ENCODE assay signal across 23 cellular contexts in the genomic region with DNA sequence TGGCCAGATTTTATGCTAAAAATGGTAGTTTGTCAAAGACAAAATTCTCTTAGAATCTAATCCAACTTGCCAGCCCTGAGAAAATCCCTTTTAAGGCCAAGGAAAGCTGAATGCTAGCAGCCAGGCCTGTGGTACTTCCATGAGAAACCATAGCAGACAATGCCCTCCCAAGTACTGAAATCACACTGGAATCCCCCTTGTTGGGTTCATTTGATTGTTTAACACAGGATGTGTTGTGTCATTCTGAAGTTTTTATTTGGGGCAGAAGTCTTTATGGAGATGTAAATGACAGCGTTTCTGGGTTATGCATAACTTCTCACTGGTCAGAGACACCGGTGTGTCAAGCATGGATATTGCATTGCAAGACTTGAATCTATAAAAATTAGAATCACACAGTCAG. TPM values are rescaled to one million over a fixed set of nuclear protein-coding genes. Genes with fewer than 3 reads are reported as not detected.
DNase-seq lines count a peak whose midpoint lies in the region; ATAC-seq and TF ChIP-seq lines count a peak whose summit lies in the region.
"Had no signal": no experiment of that assay in that cellular context is flagged by ENCODE, and none has a peak within 500 bp of the region (broad histone marks: within the 10 kb centered on the region; RNA-seq: fewer than 3 reads in every experiment).

No MANE protein-coding gene starts in this region.

- no peak overlapping the region for H2AFZ ChIP-seq in mammary epithelial cell (ENCODE audit: low read depth, low read length)
- H2AFZ ChIP-seq in OCI-LY7 (ENCODE audit: low read length), result no peak overlapping the region

- H3K27ac Mint-ChIP-seq in MCF 10A (ENCODE audit: low read depth, unreplicated experiment), result no peak overlapping the region
- H3K27ac Mint-ChIP-seq: activated naive CD8-positive, alpha-beta T cell treated with anti-CD3 and anti-CD28 coated beads, Interleukin-2, amount 10 ng/mL, durations not matched to agents 7 days and 5 days; activated T-helper 2 cell treated with anti-CD3 and anti-CD28 coated beads, Interferon-gamma antibody, Interleukin-2, Interleukin-4, amounts not matched to agents 10 μg/mL and 5 μg/mL and 100 μg/mL, durations not matched to agents 14 hours and 24 hours and 36 hours; H9 had no signal

- no peaks in the 10 kb centered on the region for H3K9me3 Mint-ChIP-seq in MCF 10A (ENCODE audit: unreplicated experiment)
- H3K9me3 Mint-ChIP-seq: activated naive CD8-positive, alpha-beta T cell treated with anti-CD3 and anti-CD28 coated beads, Interleukin-2, amount 10 ng/mL, durations not matched to agents 7 days and 5 days; activated T-helper 2 cell treated with anti-CD3 and anti-CD28 coated beads, Interferon-gamma antibody, Interleukin-2, Interleukin-4, amounts not matched to agents 10 μg/mL and 5 μg/mL and 100 μg/mL, durations not matched to agents 14 hours and 24 hours and 36 hours; H9 had no signal

- in situ Hi-C loops in mammary epithelial cell (cut with MboI; ENCODE audit: low sequenced_read_pairs in 2 of 2), result no loop called here

- intact Hi-C loops in mammary epithelial cell (cut with micrococcal nuclease), result no loop called here
- intact Hi-C loops in MCF 10A (cut with micrococcal nuclease), result no loop called here
- intact Hi-C loops in OCI-LY7 (cut with micrococcal nuclease; ENCODE audit: unreplicated experiment), result no loop called here

- H3K4me3 ChIP-seq in mammary epithelial cell (replicated peaks in 1 of 3; ENCODE audit: insufficient read depth in 1 of 3, low read depth in 2 of 3, low read length in 3 of 3) (no peak overlapping the region), OCI-LY7 (ENCODE audit: low read depth, low read length, poor library complexity, severe bottlenecking) (no peak overlapping the region), fibroblast of pulmonary artery (replicated peaks; ENCODE audit: low read depth, low read length) (no peak overlapping the region)
- H3K4me3 ChIP-seq: cardiac muscle cell, coronary artery, left lung, tibial artery had no signal

- BruUV-seq in mammary epithelial cell (replicated peaks; lab: Mats Ljungman, UMichigan), result TSS peak; percentile 51
- no TSS peak for BruUV-seq in MCF 10A (replicated peaks; lab: Mats Ljungman, UMichigan)
- TSS peak; percentile 49 for BruUV-seq in OCI-LY7 (replicated peaks; lab: Mats Ljungman, UMichigan)

- H3K36me3 ChIP-seq in mammary epithelial cell (ENCODE audit: insufficient read depth, low read length), result peaks cover 15% of the 10 kb centered on the region
- H3K36me3 ChIP-seq in OCI-LY7 (ENCODE audit: insufficient read depth, low read length), result peaks cover 51% of the 10 kb centered on the region

- no peaks in the 10 kb centered on the region for H3K27me3 Mint-ChIP-seq in MCF 10A (ENCODE audit: insufficient read depth, unreplicated experiment)
- H3K27me3 Mint-ChIP-seq: activated naive CD8-positive, alpha-beta T cell treated with anti-CD3 and anti-CD28 coated beads, Interleukin-2, amount 10 ng/mL, durations not matched to agents 7 days and 5 days had no signal

- H3K27ac ChIP-seq in mammary epithelial cell (ENCODE audit: insufficient read depth, low read depth, low read length) (no peak overlapping the region), OCI-LY7 (ENCODE audit: low read depth, low read length, poor library complexity, severe bottlenecking) (no peak overlapping the region)
- H3K27ac ChIP-seq: cardiac muscle cell, coronary artery, left lung, tibial artery, WERI-Rb-1 had no signal

- H3K4me2 ChIP-seq in mammary epithelial cell (ENCODE audit: insufficient read depth, low read depth, low read length), result no peak overlapping the region
- no peak overlapping the region for H3K4me2 ChIP-seq in OCI-LY7 (ENCODE audit: low read length)

- dilution Hi-C loops in mammary epithelial cell (cut with HindIII; ENCODE audit: low sequenced_read_pairs), result no loop called here

- no peak for ATAC-seq in GM18517 (IDR thresholded peaks at IDR 0.05; ENCODE audit: unreplicated experiment)
- ATAC-seq: left lung, right cardiac atrium had no signal

- H3K36me3 Mint-ChIP-seq in MCF 10A (ENCODE audit: insufficient read depth, unreplicated experiment), result peaks cover 61% of the 10 kb centered on the region

- peaks cover 11% of the 10 kb centered on the region for H3K4me1 Mint-ChIP-seq in MCF 10A (ENCODE audit: insufficient read depth, unreplicated experiment)

- H3K4me3 Mint-ChIP-seq in MCF 10A (ENCODE audit: unreplicated experiment), result no peak overlapping the region
- H3K4me3 Mint-ChIP-seq: activated naive CD8-positive, alpha-beta T cell treated with anti-CD3 and anti-CD28 coated beads, Interleukin-2, amount 10 ng/mL, durations not matched to agents 7 days and 5 days; H9 had no signal

- H3K4me1 ChIP-seq in mammary epithelial cell (ENCODE audit: insufficient read depth, low read length) (peaks cover 3% of the 10 kb centered on the region), OCI-LY7 (ENCODE audit: insufficient read depth, low read length, poor library complexity, severe bottlenecking) (peaks cover 41% of the 10 kb centered on the region)

- CTCF ChIA-PET in mammary epithelial cell (lab: Charles Lee; ENCODE audit: low non-redundant PET), result no interaction called here
- CTCF ChIA-PET in MCF 10A (lab: Yijun Ruan, JAX), result interaction anchor here (0.6 kb wide), 1 partner anchor 34 kb away, joined by 3 read pairs; no protein-coding TSS in a partner anchor
- CTCF ChIA-PET in OCI-LY7 (lab: Charles Lee; ENCODE audit: unreplicated experiment), result no interaction called here

- H3K9ac ChIP-seq in mammary epithelial cell (ENCODE audit: insufficient read depth, low read length), result no peak overlapping the region

- no peaks in the 10 kb centered on the region for H3K27me3 ChIP-seq in mammary epithelial cell (ENCODE audit: insufficient read depth, low read length)
- H3K27me3 ChIP-seq: cardiac muscle cell, left lung, tibial artery had no signal

- DNase-seq in mammary epithelial cell (no peak), MCF 10A (ENCODE audit: unreplicated experiment) (no peak), OCI-LY7 (ENCODE audit: low spot score) (no peak), fibroblast of pulmonary artery (ENCODE audit: low read depth) (peak; percentile 35), NCI-H2107 treated with DMSO at 0.1 percent for 48 hours (lab: John Stamatoyannopoulos, UW; ENCODE audit: unreplicated experiment) (no peak), T-helper 1 cell (no peak)
- DNase-seq: activated CD4-positive, alpha-beta T cell treated with anti-CD3 and anti-CD28 coated beads for 48 hours; activated naive CD8-positive, alpha-beta T cell treated with anti-CD3 and anti-CD28 coated beads, Interleukin-2, amount 10 ng/mL, durations not matched to agents 7 days and 5 days; H9; left lung; NCI-H146; NCI-H345; NCI-H69; right cardiac atrium; SHP77; stimulated activated CD4-positive, alpha-beta T cell treated with anti-CD3 and anti-CD28 coated beads, Interleukin-1b, Interleukin-23, amount 100 ng/mL, for 48 hours; T-helper 9 cell; tibial artery; WERI-Rb-1 had no signal

- POLR2A ChIA-PET in MCF 10A (lab: Yijun Ruan, JAX) (no interaction called here), OCI-LY7 (lab: Charles Lee) (no interaction called here)

- WGBS in mammary epithelial cell (ENCODE audit: low coverage, missing lambda C conversion rate), result 100% methylated on average over 1 of the region's 2 CpGs

- H3K9me2 ChIP-seq in OCI-LY7 (ENCODE audit: insufficient read depth, low read length), result no peaks in the 10 kb centered on the region

- H3K9me3 ChIP-seq in mammary epithelial cell (replicated peaks; ENCODE audit: insufficient read depth, low read length) (no peaks in the 10 kb centered on the region), OCI-LY7 (ENCODE audit: low read length) (no peaks in the 10 kb centered on the region; the same call in 1 of the 2 replicates)
- H3K9me3 ChIP-seq: left lung, tibial artery had no signal

- H3K79me2 ChIP-seq in mammary epithelial cell (ENCODE audit: insufficient read depth, low read length) (no peaks in the 10 kb centered on the region), OCI-LY7 (ENCODE audit: insufficient read depth, low read depth, low read length) (no peaks in the 10 kb centered on the region)

- no peaks in the 10 kb centered on the region for H4K20me1 ChIP-seq in mammary epithelial cell (ENCODE audit: insufficient read depth, low read length)
- H4K20me1 ChIP-seq in OCI-LY7 (ENCODE audit: insufficient read depth, low read length), result no peaks in the 10 kb centered on the region

- TF ChIP-seq CTCF in mammary epithelial cell (conservative IDR thresholded peaks at IDR 0.05 in 1 of 2, IDR thresholded peaks at IDR 0.05 in 1 of 2; ENCODE audit: extremely low read depth in 1 of 2, insufficient read depth in 1 of 2, low read depth in 1 of 2, low read length in 2 of 2) (no peak), MCF 10A (IDR thresholded peaks at IDR 0.05; ENCODE audit: unreplicated experiment) (no peak), OCI-LY7 (conservative IDR thresholded peaks at IDR 0.05; ENCODE audit: low read length) (no peak), fibroblast of pulmonary artery (IDR thresholded peaks at IDR 0.05; ENCODE audit: low read length, missing control alignments) (no peak)

RNA-seq across cellular contexts. Expression of gene ARL2BP, which starts 6.0 kb away (rescaled TPM):
- 10 to 100 TPM; 70.2 to 82.4 TPM for total RNA-seq in mammary epithelial cell
- 87.9 TPM for polyA plus RNA-seq in mammary epithelial cell
- polyA minus RNA-seq in mammary epithelial cell, result 48.9 TPM
- total RNA-seq in MCF 10A (2022), result 94.4 and 114 TPM in 2 replicates
- 25.4 and 26.6 TPM in 2 replicates for total RNA-seq in OCI-LY7 (2014; rRNA removed; shearing (Covaris generic))
- 31.2 and 35.7 TPM in 2 replicates for total RNA-seq in OCI-LY7 (2022)

RNA-seq across cellular contexts. Expression of gene PLLP, which starts 45.4 kb away (rescaled TPM):
- total RNA-seq in mammary epithelial cell (1 to 10 TPM; 1.7 to 2.2 TPM), MCF 10A (2022) (3.9 and 6.1 TPM in 2 replicates), OCI-LY7 (2022) (not detected in 2 replicates)
- polyA plus RNA-seq in mammary epithelial cell, result 6.3 TPM
- 10.4 TPM for polyA minus RNA-seq in mammary epithelial cell
- 0.08 and 0.22 TPM in 2 replicates for total RNA-seq in OCI-LY7 (2014; rRNA removed; shearing (Covaris generic))

RNA-seq across cellular contexts. Expression of gene RSPRY1, which starts 53.0 kb away (rescaled TPM):
- 10 to 100 TPM; 46.9 to 47.2 TPM for total RNA-seq in mammary epithelial cell
- 23.4 TPM for polyA plus RNA-seq in mammary epithelial cell
- 29.1 TPM for polyA minus RNA-seq in mammary epithelial cell
- total RNA-seq in MCF 10A (2022), result 55.9 and 62.0 TPM in 2 replicates
- 17.1 and 25.6 TPM in 2 replicates for total RNA-seq in OCI-LY7 (2014; rRNA removed; shearing (Covaris generic))
- 25.2 and 29.7 TPM in 2 replicates for total RNA-seq in OCI-LY7 (2022)

RNA-seq across cellular contexts. Expression of gene PSME3IP1, which starts 53.2 kb away (rescaled TPM):
- total RNA-seq in mammary epithelial cell, result 10 to 100 TPM; 43.2 to 90.0 TPM
- 64.8 TPM for polyA plus RNA-seq in mammary epithelial cell
- polyA minus RNA-seq in mammary epithelial cell, result 50.1 TPM
- total RNA-seq in MCF 10A (2022), result 100 and 107 TPM in 2 replicates
- 89.5 and 111 TPM in 2 replicates for total RNA-seq in OCI-LY7 (2014; rRNA removed; shearing (Covaris generic))
- 152 and 157 TPM in 2 replicates for total RNA-seq in OCI-LY7 (2022)
